Comparison of ENCODE assay signal across 1 cellular context in the genomic region with DNA sequence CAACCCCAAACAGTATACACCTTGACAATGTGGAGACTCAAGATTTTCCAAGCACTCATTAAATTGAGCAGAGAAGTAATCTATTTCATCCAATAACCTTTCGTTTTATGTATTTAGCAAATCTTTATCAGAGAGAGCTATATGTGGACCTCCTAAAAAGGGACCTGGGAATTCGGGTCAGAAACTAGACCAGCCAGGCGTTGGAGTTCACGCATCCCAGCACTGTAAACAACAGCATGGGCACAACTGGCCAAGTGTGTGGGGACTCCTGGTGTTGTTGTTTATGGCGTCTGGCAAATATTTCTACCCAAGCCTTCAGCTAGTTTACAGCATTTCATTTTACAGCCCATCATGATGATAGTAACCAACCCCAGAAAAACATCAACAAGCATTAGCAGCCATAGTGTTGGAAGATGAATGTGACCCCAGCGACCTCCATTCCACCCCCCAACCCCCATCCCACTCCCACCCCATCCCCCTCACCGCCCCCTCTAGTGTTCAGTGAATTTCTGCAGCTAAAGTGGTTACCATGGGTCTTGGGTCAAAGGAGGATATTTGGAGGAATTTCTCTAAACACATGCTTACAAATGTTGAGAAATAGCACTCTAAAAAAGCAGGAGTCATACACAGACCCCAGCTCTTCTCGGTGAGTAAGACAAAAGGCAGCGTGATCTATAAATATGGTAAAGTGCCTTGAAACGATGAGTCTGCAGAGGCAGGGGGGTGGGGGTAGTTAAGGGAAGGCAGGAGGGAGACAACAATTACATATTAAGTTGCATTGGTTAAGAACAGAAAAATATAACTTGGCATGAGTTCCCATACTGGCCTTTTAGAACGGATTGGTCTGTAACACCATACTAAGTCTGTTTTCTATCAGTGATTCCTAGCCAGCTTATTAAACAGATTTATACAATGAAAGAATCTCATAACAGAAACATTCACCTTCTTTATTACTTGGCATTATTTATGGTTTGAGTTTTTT.
TF ChIP-seq lines count a peak whose summit lies in the region.

No MANE protein-coding gene starts in this region.

TF ChIP-seq in GM23338, 12 proteins besides CTCF, POLR2A, EP300 and RAD21 (continued from another document):
- TF ChIP-seq, protein P1, sequence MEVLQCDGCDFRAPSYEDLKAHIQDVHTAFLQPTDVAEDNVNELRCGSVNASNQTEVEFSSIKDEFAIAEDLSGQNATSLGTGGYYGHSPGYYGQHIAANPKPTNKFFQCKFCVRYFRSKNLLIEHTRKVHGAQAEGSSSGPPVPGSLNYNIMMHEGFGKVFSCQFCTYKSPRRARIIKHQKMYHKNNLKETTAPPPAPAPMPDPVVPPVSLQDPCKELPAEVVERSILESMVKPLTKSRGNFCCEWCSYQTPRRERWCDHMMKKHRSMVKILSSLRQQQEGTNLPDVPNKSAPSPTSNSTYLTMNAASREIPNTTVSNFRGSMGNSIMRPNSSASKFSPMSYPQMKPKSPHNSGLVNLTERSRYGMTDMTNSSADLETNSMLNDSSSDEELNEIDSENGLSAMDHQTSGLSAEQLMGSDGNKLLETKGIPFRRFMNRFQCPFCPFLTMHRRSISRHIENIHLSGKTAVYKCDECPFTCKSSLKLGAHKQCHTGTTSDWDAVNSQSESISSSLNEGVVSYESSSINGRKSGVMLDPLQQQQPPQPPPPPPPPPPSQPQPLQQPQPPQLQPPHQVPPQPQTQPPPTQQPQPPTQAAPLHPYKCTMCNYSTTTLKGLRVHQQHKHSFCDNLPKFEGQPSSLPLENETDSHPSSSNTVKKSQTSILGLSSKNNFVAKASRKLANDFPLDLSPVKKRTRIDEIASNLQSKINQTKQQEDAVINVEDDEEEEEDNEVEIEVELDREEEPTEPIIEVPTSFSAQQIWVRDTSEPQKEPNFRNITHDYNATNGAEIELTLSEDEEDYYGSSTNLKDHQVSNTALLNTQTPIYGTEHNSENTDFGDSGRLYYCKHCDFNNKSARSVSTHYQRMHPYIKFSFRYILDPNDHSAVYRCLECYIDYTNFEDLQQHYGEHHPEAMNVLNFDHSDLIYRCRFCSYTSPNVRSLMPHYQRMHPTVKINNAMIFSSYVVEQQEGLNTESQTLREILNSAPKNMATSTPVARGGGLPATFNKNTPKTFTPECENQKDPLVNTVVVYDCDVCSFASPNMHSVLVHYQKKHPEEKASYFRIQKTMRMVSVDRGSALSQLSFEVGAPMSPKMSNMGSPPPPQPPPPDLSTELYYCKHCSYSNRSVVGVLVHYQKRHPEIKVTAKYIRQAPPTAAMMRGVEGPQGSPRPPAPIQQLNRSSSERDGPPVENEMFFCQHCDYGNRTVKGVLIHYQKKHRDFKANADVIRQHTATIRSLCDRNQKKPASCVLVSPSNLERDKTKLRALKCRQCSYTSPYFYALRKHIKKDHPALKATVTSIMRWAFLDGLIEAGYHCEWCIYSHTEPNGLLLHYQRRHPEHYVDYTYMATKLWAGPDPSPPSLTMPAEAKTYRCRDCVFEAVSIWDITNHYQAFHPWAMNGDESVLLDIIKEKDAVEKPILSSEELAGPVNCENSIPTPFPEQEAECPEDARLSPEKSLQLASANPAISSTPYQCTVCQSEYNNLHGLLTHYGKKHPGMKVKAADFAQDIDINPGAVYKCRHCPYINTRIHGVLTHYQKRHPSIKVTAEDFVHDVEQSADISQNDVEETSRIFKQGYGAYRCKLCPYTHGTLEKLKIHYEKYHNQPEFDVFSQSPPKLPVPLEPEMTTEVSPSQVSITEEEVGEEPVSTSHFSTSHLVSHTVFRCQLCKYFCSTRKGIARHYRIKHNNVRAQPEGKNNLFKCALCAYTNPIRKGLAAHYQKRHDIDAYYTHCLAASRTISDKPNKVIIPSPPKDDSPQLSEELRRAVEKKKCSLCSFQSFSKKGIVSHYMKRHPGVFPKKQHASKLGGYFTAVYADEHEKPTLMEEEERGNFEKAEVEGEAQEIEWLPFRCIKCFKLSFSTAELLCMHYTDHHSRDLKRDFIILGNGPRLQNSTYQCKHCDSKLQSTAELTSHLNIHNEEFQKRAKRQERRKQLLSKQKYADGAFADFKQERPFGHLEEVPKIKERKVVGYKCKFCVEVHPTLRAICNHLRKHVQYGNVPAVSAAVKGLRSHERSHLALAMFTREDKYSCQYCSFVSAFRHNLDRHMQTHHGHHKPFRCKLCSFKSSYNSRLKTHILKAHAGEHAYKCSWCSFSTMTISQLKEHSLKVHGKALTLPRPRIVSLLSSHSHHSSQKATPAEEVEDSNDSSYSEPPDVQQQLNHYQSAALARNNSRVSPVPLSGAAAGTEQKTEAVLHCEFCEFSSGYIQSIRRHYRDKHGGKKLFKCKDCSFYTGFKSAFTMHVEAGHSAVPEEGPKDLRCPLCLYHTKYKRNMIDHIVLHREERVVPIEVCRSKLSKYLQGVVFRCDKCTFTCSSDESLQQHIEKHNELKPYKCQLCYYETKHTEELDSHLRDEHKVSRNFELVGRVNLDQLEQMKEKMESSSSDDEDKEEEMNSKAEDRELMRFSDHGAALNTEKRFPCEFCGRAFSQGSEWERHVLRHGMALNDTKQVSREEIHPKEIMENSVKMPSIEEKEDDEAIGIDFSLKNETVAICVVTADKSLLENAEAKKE (CRISPR knock-in tag; IDR thresholded peaks at IDR 0.05) = no peak
- TF ChIP-seq, protein P2, sequence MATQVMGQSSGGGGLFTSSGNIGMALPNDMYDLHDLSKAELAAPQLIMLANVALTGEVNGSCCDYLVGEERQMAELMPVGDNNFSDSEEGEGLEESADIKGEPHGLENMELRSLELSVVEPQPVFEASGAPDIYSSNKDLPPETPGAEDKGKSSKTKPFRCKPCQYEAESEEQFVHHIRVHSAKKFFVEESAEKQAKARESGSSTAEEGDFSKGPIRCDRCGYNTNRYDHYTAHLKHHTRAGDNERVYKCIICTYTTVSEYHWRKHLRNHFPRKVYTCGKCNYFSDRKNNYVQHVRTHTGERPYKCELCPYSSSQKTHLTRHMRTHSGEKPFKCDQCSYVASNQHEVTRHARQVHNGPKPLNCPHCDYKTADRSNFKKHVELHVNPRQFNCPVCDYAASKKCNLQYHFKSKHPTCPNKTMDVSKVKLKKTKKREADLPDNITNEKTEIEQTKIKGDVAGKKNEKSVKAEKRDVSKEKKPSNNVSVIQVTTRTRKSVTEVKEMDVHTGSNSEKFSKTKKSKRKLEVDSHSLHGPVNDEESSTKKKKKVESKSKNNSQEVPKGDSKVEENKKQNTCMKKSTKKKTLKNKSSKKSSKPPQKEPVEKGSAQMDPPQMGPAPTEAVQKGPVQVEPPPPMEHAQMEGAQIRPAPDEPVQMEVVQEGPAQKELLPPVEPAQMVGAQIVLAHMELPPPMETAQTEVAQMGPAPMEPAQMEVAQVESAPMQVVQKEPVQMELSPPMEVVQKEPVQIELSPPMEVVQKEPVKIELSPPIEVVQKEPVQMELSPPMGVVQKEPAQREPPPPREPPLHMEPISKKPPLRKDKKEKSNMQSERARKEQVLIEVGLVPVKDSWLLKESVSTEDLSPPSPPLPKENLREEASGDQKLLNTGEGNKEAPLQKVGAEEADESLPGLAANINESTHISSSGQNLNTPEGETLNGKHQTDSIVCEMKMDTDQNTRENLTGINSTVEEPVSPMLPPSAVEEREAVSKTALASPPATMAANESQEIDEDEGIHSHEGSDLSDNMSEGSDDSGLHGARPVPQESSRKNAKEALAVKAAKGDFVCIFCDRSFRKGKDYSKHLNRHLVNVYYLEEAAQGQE (IDR thresholded peaks at IDR 0.05; ENCODE audit: unreplicated experiment) = no peak
- TF ChIP-seq NANOG (IDR thresholded peaks at IDR 0.05; ENCODE audit: borderline replicate concordance) (no peak), ZNF331 (CRISPR knock-in tag; IDR thresholded peaks at IDR 0.05; ENCODE audit: low read depth) (no peak), CREB1 (CRISPR knock-in tag; IDR thresholded peaks at IDR 0.05; ENCODE audit: low read depth) (no peak), JUNB (IDR thresholded peaks at IDR 0.05; ENCODE audit: unreplicated experiment) (no peak)
